ENCODE assay signal across 8 cellular contexts in genomic region chr2:110770696-110771425, GRCh38. TPM values are rescaled to one million over a fixed set of nuclear protein-coding genes. Genes with fewer than 3 reads are reported as not detected.
DNase-seq lines count a peak whose midpoint lies in the region; ATAC-seq and TF ChIP-seq lines count a peak whose summit lies in the region.

No MANE protein-coding gene starts in this region.

- H2AFZ ChIP-seq in HCT116 (ENCODE audit: low read depth, low read length, poor library complexity, severe bottlenecking) = no peak overlapping the region

- RAD21 ChIA-PET in HCT116 (lab: Charles Lee; ENCODE audit: low non-redundant PET in 1 of 2, low total read pairs in 2 of 2, uncharacterized antibody in 2 of 2, unreplicated experiment in 2 of 2) = no interaction called here

- H3K4me1 ChIP-seq in HCT116 (ENCODE audit: control insufficient read depth in 1 of 2, insufficient read depth in 2 of 2, low read length in 2 of 2) = peaks cover 0 to 5% of the 10 kb centered on the region in 2 experiments; a peak in 1 of 4 replicates
- peaks cover 36 to 39% of the 10 kb centered on the region in 2 donors for H3K4me1 ChIP-seq in gastrocnemius medialis

- TF ChIP-seq POLR2A in HCT116 (IDR thresholded peaks at IDR 0.05; ENCODE audit: borderline replicate concordance, extremely low read depth, insufficient read depth, insufficient read length) (no peak), gastrocnemius medialis (IDR thresholded peaks at IDR 0.05) (no peak)

- BruUV-seq in HCT116 (replicated peaks; lab: Mats Ljungman, UMichigan) = no TSS peak

- in situ Hi-C loops in gastrocnemius medialis (cut with MboI; ENCODE audit: low sequenced_read_pairs in 4 of 4) = no loop called here

- no peaks in the 10 kb centered on the region for H4K20me1 ChIP-seq in HCT116 (ENCODE audit: insufficient read depth)

- POLR2A ChIA-PET in HCT116 (lab: Charles Lee) = no interaction called here

- CTCF ChIA-PET in HCT116 (lab: Charles Lee) = interaction anchor here (1.0 to 1.1 kb wide), 2 partner anchors 15 to 16 kb away, joined by 5 to 6 read pairs; no protein-coding TSS in a partner anchor

- ATAC-seq in HCT116 (no peak), esophagus mucosa (peak; percentile 73), gastrocnemius medialis (peak; percentile 82), GM21825 (IDR thresholded peaks at IDR 0.05; ENCODE audit: unreplicated experiment) (no peak), HG03175 (IDR thresholded peaks at IDR 0.05; ENCODE audit: unreplicated experiment) (no peak)
- no peak for ATAC-seq in activated CD4-positive, CD25-positive, alpha-beta regulatory T cell treated with anti-CD3 and anti-CD28 coated beads, Interleukin-2, amount 50 U/mL, for 24 hours

- no peaks in the 10 kb centered on the region for H3K9me2 ChIP-seq in HCT116 (ENCODE audit: insufficient read depth)

- no peaks in the 10 kb centered on the region for H3K36me3 ChIP-seq in HCT116 (ENCODE audit: control insufficient read depth in 1 of 2, insufficient read depth in 2 of 2, low read length in 2 of 2)
- no peaks in the 10 kb centered on the region for H3K36me3 ChIP-seq in gastrocnemius medialis

- H3K27me3 ChIP-seq in HCT116 (ENCODE audit: insufficient read depth, low read length) (no peaks in the 10 kb centered on the region), gastrocnemius medialis (no peaks in the 10 kb centered on the region)

- H3K4me3 ChIP-seq in HCT116 (replicated peaks in 1 of 2; ENCODE audit: low read depth in 1 of 2, low read length in 2 of 2) = no peak overlapping the region
- H3K4me3 ChIP-seq in gastrocnemius medialis = peak overlapping the region; percentile 41 to 44 (median 42)

- TF ChIP-seq RAD21 in HCT116 (IDR thresholded peaks at IDR 0.05; ENCODE audit: low read depth) = no peak

- H3K4me2 ChIP-seq in HCT116 (ENCODE audit: low read length) = no peak overlapping the region

- H3K27ac ChIP-seq in HCT116 (ENCODE audit: low read depth, low read length) = no peak overlapping the region
- H3K27ac ChIP-seq in gastrocnemius medialis = peak overlapping the region; percentile 73 to 88 (median 78)

- no peaks in the 10 kb centered on the region for H3K9me3 ChIP-seq in HCT116 (ENCODE audit: control insufficient read depth in 1 of 2, insufficient read depth in 1 of 2, low read depth in 1 of 2, low read length in 2 of 2)
- no peaks in the 10 kb centered on the region for H3K9me3 ChIP-seq in gastrocnemius medialis

- DNase-seq in HCT116 (ENCODE audit: low read depth, low spot score) = no peak
- peak; percentile 92 for DNase-seq in NCI-H524 treated with DMSO at 0.1 percent for 48 hours (lab: John Stamatoyannopoulos, UW)
- DNase-seq in gastrocnemius medialis = peak; percentile 81
- DNase-seq in middle frontal gyrus (ENCODE audit: extremely low spot score, low spot score) = no peak

- H3K9ac ChIP-seq in HCT116 (ENCODE audit: low read length) = no peak overlapping the region

- TF ChIP-seq CTCF in HCT116 (IDR thresholded peaks at IDR 0.05 in 2 of 3, conservative IDR thresholded peaks at IDR 0.05 in 1 of 3; ENCODE audit: borderline replicate concordance in 1 of 3, insufficient read depth in 1 of 3, low read depth in 2 of 3, low read length in 2 of 3) = no peak
- no peak for TF ChIP-seq CTCF in gastrocnemius medialis (IDR thresholded peaks at IDR 0.05 in 4 of 5, conservative IDR thresholded peaks at IDR 0.05 in 1 of 5)

- H3K79me2 ChIP-seq in HCT116 (ENCODE audit: insufficient read depth, low read length) = no peaks in the 10 kb centered on the region

- intact Hi-C loops in HCT116 (cut with micrococcal nuclease) (no loop called here), gastrocnemius medialis (cut with DNase I; ENCODE audit: low total_unique reads) (loop anchor here (2.0 to 10.0 kb wide), 4 partner anchors 46 to 926 kb away; no protein-coding TSS in a partner anchor)

TF ChIP-seq in HCT116, 20 proteins besides CTCF, POLR2A, EP300 and RAD21:
- TF ChIP-seq REST (IDR thresholded peaks at IDR 0.05; ENCODE audit: low read depth) = peak; percentile 25; the same call in 1 of the 2 replicates
- TF ChIP-seq SRF (IDR thresholded peaks at IDR 0.05; ENCODE audit: low read depth) = no peak

RNA-seq across cellular contexts. Expression of gene ACOXL, which starts 38.5 kb away (rescaled TPM):
- total RNA-seq in HCT116 (2021; ENCODE audit: unreplicated experiment) (5.5 TPM), esophagus mucosa (not detected), gastrocnemius medialis (not detected)
- polyA plus RNA-seq in HCT116 (2012) = 2.1 and 2.9 TPM in 2 replicates

Comparison
In these comparisons a context has a peak if more than half of its experiments do, and no peak if none do; other contexts are left out.
1. ATAC-seq: peak in esophagus mucosa (single experiment) and gastrocnemius medialis (2 of 2); none in HCT116 (single experiment), GM21825 (single experiment), activated CD4-positive, CD25-positive, alpha-beta regulatory T cell treated with anti-CD3 and anti-CD28 coated beads, Interleukin-2, amount 50 U/mL, for 24 hours (0 of 2) and HG03175 (single experiment).
2. DNase-seq: peak in NCI-H524 treated with DMSO at 0.1 percent for 48 hours (single experiment) and gastrocnemius medialis (2 of 2); none in HCT116 (single experiment) and middle frontal gyrus (single experiment).
3. H3K4me3 ChIP-seq: peak in gastrocnemius medialis (4 of 4); none in HCT116 (0 of 2).